Comparison of ENCODE assay signal across 11 cellular contexts in genomic region chrX:136080766-136081165, GRCh38.
"Had no signal": no experiment of that assay in that cellular context is flagged by ENCODE, and none has a peak within 500 bp of the region (broad histone marks: within the 10 kb centered on the region; RNA-seq: fewer than 3 reads in every experiment).

No MANE protein-coding gene starts in this region.

- DNase-seq: GM23248, GOT3, H7, H9, HCEC 1CT, HFFc6 had no signal

- H3K4me2 ChIP-seq: GM23338 had no signal

- H3K9ac ChIP-seq: GM23248 had no signal

- FAIRE-seq: H1, H54 had no signal

- H3K4me3 Mint-ChIP-seq: GM23338, H9, HFFc6 had no signal

- H3K4me3 ChIP-seq: GM23248, GM23338, HAP-1 had no signal

- H3K9me3 ChIP-seq: HAP-1 had no signal

- H2AFZ ChIP-seq: GM23248, GM23338 had no signal

- H3K27ac ChIP-seq: GM23248 had no signal

- H3K36me3 ChIP-seq: HAP-1 had no signal

- ATAC-seq: GM23338, HCT116 had no signal

- H3K27ac Mint-ChIP-seq: GM23338, H9, HFFc6 had no signal

- H3K9me3 Mint-ChIP-seq: GM23338, HFFc6 had no signal
